19 cellular contexts compared by ENCODE assay signal in the genomic region with DNA sequence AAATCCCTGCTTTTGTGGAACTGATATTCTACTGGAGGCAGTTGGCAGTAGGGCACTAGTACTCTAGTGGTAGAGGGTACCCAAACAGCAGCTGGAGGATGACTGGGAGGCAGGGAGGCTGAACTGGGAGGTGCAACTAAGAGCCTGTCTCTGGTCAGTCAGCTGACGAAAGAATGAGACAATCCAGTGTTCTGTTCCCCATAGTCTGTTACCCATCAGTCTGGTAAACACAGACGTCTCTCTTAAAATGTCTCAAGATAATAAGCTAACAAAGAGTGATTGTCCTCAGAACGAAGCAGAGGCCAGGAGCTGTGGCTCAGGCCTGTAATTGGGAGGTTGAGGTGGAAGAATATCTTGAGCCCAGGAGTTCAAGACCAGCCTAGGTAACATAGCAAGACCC. TPM values are rescaled to one million over a fixed set of nuclear protein-coding genes. Genes with fewer than 3 reads are reported as not detected.
DNase-seq lines count a peak whose midpoint lies in the region; ATAC-seq and TF ChIP-seq lines count a peak whose summit lies in the region.
"Had no signal": no experiment of that assay in that cellular context is flagged by ENCODE, and none has a peak within 500 bp of the region (broad histone marks: within the 10 kb centered on the region; RNA-seq: fewer than 3 reads in every experiment).

No MANE protein-coding gene starts in this region.

- H2BK120ac ChIP-seq in trophoblast cell (ENCODE audit: insufficient read depth, low read length, poor library complexity) = peak overlapping the region; percentile 59

- no peak overlapping the region for H3K14ac ChIP-seq in trophoblast cell (ENCODE audit: low read length)

- ATAC-seq in stimulated activated naive CD8-positive, alpha-beta T cell treated with anti-CD3 and anti-CD28 coated beads, Interleukin-15, amount 100 ng/mL, for 72 hours = no peak
- ATAC-seq in stimulated activated naive CD8-positive, alpha-beta T cell treated with anti-CD3 and anti-CD28 coated beads, Interleukin-15, Interleukin-2, amounts not matched to agents 100 U/mL and 50 U/mL, for 24 hours = no peak
- ATAC-seq: GM23338, K562, PC-3 had no signal

- H3K79me2 ChIP-seq in trophoblast cell (ENCODE audit: control insufficient read depth, insufficient read depth, low read length, poor library complexity) (no peaks in the 10 kb centered on the region), OCI-LY7 (ENCODE audit: insufficient read depth, low read depth, low read length) (peaks cover 17% of the 10 kb centered on the region; the same call in 1 of the 2 replicates)

- no peak overlapping the region for H3K4me2 ChIP-seq in trophoblast cell (ENCODE audit: low read length)
- H3K4me2 ChIP-seq in OCI-LY7 (ENCODE audit: low read length) = no peak overlapping the region
- H3K4me2 ChIP-seq: GM23338 had no signal

- H3K4me3 Mint-ChIP-seq in stimulated activated naive CD8-positive, alpha-beta T cell treated with anti-CD3 and anti-CD28 coated beads, Interleukin-15, amount 100 ng/mL, for 72 hours = no peak overlapping the region
- H3K4me3 Mint-ChIP-seq: GM23338 had no signal

- BruUV-seq in OCI-LY7 (replicated peaks; lab: Mats Ljungman, UMichigan) = no TSS peak

- H3K9me3 ChIP-seq in trophoblast cell (ENCODE audit: insufficient read depth, low read depth, low read length) (no peaks in the 10 kb centered on the region), OCI-LY7 (ENCODE audit: low read length) (no peaks in the 10 kb centered on the region)
- H3K9me3 ChIP-seq: Caco-2 had no signal

- POLR2A ChIA-PET in OCI-LY7 (lab: Charles Lee) (interaction anchor here (0.6 kb wide), 2 partner anchors 13 to 21 kb away, joined by 3 to 6 read pairs; no protein-coding TSS in a partner anchor), GM10248 (lab: Yijun Ruan, JAX) (no interaction called here)

- peak overlapping the region; percentile 28 for H4K8ac ChIP-seq in trophoblast cell (ENCODE audit: low read depth, low read length)

- H2BK12ac ChIP-seq in trophoblast cell (ENCODE audit: low read length) = peak overlapping the region; percentile 56

- H3K27me3 ChIP-seq in trophoblast cell (ENCODE audit: insufficient read depth, low read length) = no peaks in the 10 kb centered on the region

- H3K9me2 ChIP-seq in OCI-LY7 (ENCODE audit: insufficient read depth, low read length) = no peaks in the 10 kb centered on the region

- no peak overlapping the region for H3K9ac ChIP-seq in trophoblast cell (ENCODE audit: low read length)

- peak overlapping the region; percentile 93 for H3K27ac ChIP-seq in trophoblast cell (ENCODE audit: low read depth, low read length)
- no peak overlapping the region for H3K27ac ChIP-seq in OCI-LY7 (ENCODE audit: low read depth, low read length, poor library complexity, severe bottlenecking)
- H3K27ac ChIP-seq: 22Rv1 had no signal

- peak overlapping the region; percentile 29 for H2BK5ac ChIP-seq in trophoblast cell (ENCODE audit: low read depth, low read length, poor library complexity)

- peak overlapping the region; percentile 69 for H3K18ac ChIP-seq in trophoblast cell (ENCODE audit: low read length)

- no CpG with 5 or more reads among the region's 3 CpGs for WGBS in trophoblast cell (ENCODE audit: extremely low coverage, insufficient coverage, insufficient read length)

- peaks cover 28 to 31% of the 10 kb centered on the region in 2 experiments for H3K4me1 ChIP-seq in trophoblast cell (ENCODE audit: control insufficient read depth in 1 of 2, insufficient read depth in 2 of 2, low read length in 2 of 2)
- no peaks in the 10 kb centered on the region for H3K4me1 ChIP-seq in OCI-LY7 (ENCODE audit: insufficient read depth, low read length, poor library complexity, severe bottlenecking)
- H3K4me1 ChIP-seq: Caco-2 had no signal

- intact Hi-C loops in OCI-LY7 (cut with micrococcal nuclease; ENCODE audit: unreplicated experiment) = no loop called here

- H3K4me1 Mint-ChIP-seq in stimulated activated naive CD8-positive, alpha-beta T cell treated with anti-CD3 and anti-CD28 coated beads, Interleukin-15, amount 100 ng/mL, for 72 hours = peaks cover 10% of the 10 kb centered on the region

- H3K27me3 Mint-ChIP-seq in stimulated activated naive CD8-positive, alpha-beta T cell treated with anti-CD3 and anti-CD28 coated beads, Interleukin-15, amount 100 ng/mL, for 72 hours = no peaks in the 10 kb centered on the region

- DNase-seq in stimulated activated naive CD8-positive, alpha-beta T cell treated with anti-CD3 and anti-CD28 coated beads, Interleukin-15, amount 100 ng/mL, for 72 hours = no peak
- DNase-seq in stimulated activated naive CD8-positive, alpha-beta T cell treated with anti-CD3 and anti-CD28 coated beads, Interleukin-15, Interleukin-2, amounts not matched to agents 100 U/mL and 50 U/mL, for 24 hours = no peak
- peak; percentile 14 for DNase-seq in fibroblast of villous mesenchyme (ENCODE audit: low read depth)
- DNase-seq in trophoblast cell = no peak
- DNase-seq in activated CD4-positive, alpha-beta T cell treated with anti-CD3 and anti-CD28 coated beads for 48 hours = no peak
- DNase-seq in OCI-LY7 (ENCODE audit: low spot score) = no peak
- DNase-seq in inferior parietal cortex (ENCODE audit: extremely low spot score) = no peak
- DNase-seq in GM10248 (ENCODE audit: extremely low spot score) = no peak
- DNase-seq: Caco-2; NCI-H1436 treated with DMSO at 0.1 percent for 48 hours; NCI-H2081; NCI-H2227 treated with DMSO at 0.1 percent for 48 hours; NCI-H524 treated with DMSO at 0.1 percent for 48 hours; NK-92 treated with Interleukin-12 subunit alpha and Interleukin-12 subunit beta, amount 100 ng/mL, for 24 hours; PC-3 had no signal

- no peak for TF ChIP-seq CTCF in fibroblast of villous mesenchyme (IDR thresholded peaks at IDR 0.05; ENCODE audit: insufficient read depth, low read depth, low read length)
- TF ChIP-seq CTCF in OCI-LY7 (conservative IDR thresholded peaks at IDR 0.05; ENCODE audit: low read length) = no peak
- TF ChIP-seq CTCF in GM10248 (IDR thresholded peaks at IDR 0.05; ENCODE audit: control extremely low read depth, extremely low read depth, low read depth, missing control alignments) = no peak

- no peak overlapping the region for H3K4ac ChIP-seq in trophoblast cell (ENCODE audit: low read depth, low read length)

- peak overlapping the region; percentile 68 for H4K91ac ChIP-seq in trophoblast cell (ENCODE audit: low read depth, low read length)

- peaks cover 19% of the 10 kb centered on the region for H3K79me1 ChIP-seq in trophoblast cell (ENCODE audit: low read length)

- no peak overlapping the region for H3K23ac ChIP-seq in trophoblast cell (ENCODE audit: low read length)

- no peak overlapping the region for H4K12ac ChIP-seq in trophoblast cell (ENCODE audit: low read depth, low read length)

- CTCF ChIA-PET in OCI-LY7 (lab: Charles Lee; ENCODE audit: unreplicated experiment) = no interaction called here
- CTCF ChIA-PET in GM10248 (lab: Yijun Ruan, JAX) = interaction anchor here (1.0 to 8.0 kb wide), 4 partner anchors 20 to 112 kb away, joined by 3 to 32 read pairs (median 5); no protein-coding TSS in a partner anchor

- no peaks in the 10 kb centered on the region for H3K9me3 Mint-ChIP-seq in stimulated activated naive CD8-positive, alpha-beta T cell treated with anti-CD3 and anti-CD28 coated beads, Interleukin-15, amount 100 ng/mL, for 72 hours
- H3K9me3 Mint-ChIP-seq: GM23338 had no signal

- H3K4me3 ChIP-seq in fibroblast of villous mesenchyme (ENCODE audit: low read depth, low read length) = no peak overlapping the region
- H3K4me3 ChIP-seq in trophoblast cell (ENCODE audit: low read depth, low read length) = no peak overlapping the region
- H3K4me3 ChIP-seq in OCI-LY7 (ENCODE audit: low read depth, low read length, poor library complexity, severe bottlenecking) = no peak overlapping the region
- H3K4me3 ChIP-seq: GM23338, K562 had no signal

- no peak overlapping the region for H2AK5ac ChIP-seq in trophoblast cell (ENCODE audit: low read length)

- H2AFZ ChIP-seq in trophoblast cell (ENCODE audit: insufficient read depth, low read length, poor library complexity) = no peak overlapping the region
- no peak overlapping the region for H2AFZ ChIP-seq in OCI-LY7 (ENCODE audit: low read length)
- H2AFZ ChIP-seq: GM23338 had no signal

- H3K36me3 ChIP-seq in trophoblast cell (ENCODE audit: control insufficient read depth in 1 of 2, insufficient read depth in 2 of 2, low read length in 2 of 2) (peaks cover 9 to 16% of the 10 kb centered on the region in 2 experiments), OCI-LY7 (ENCODE audit: insufficient read depth, low read length) (peaks cover 92% of the 10 kb centered on the region)

- H3K27ac Mint-ChIP-seq in stimulated activated naive CD8-positive, alpha-beta T cell treated with anti-CD3 and anti-CD28 coated beads, Interleukin-15, amount 100 ng/mL, for 72 hours = peak overlapping the region; percentile 14 to 76
- H3K27ac Mint-ChIP-seq: GM23338 had no signal

- peaks cover 5% of the 10 kb centered on the region for H4K20me1 ChIP-seq in OCI-LY7 (ENCODE audit: insufficient read depth, low read length)

RNA-seq across cellular contexts. Expression of gene TFAP2E, which starts 30.4 kb away (rescaled TPM):
- under 0.01 and 0.32 TPM in 2 replicates for total RNA-seq in fibroblast of villous mesenchyme
- 3.7 and 4.0 TPM in 2 replicates for polyA plus RNA-seq in trophoblast cell (2013)
- 1.1 and 1.3 TPM in 2 replicates for total RNA-seq in OCI-LY7 (2014; rRNA removed; shearing (Covaris generic))
- 1.2 and 1.4 TPM in 2 replicates for total RNA-seq in OCI-LY7 (2022)
- total RNA-seq: G401 had no signal

RNA-seq across cellular contexts. Expression of gene PSMB2, which starts 37.9 kb away (rescaled TPM):
- total RNA-seq in fibroblast of villous mesenchyme (20.6 and 21.2 TPM in 2 replicates), OCI-LY7 (2022) (86.3 and 92.3 TPM in 2 replicates)
- polyA plus RNA-seq in trophoblast cell (2013) = 186 and 201 TPM in 2 replicates
- 22.0 and 28.7 TPM in 2 replicates for total RNA-seq in OCI-LY7 (2014; rRNA removed; shearing (Covaris generic))

RNA-seq across cellular contexts. Expression of gene NCDN, which starts 45.9 kb away (rescaled TPM):
- 21.6 and 27.4 TPM in 2 replicates for total RNA-seq in fibroblast of villous mesenchyme
- polyA plus RNA-seq in trophoblast cell (2013) = 9.3 and 9.4 TPM in 2 replicates
- 16.5 and 22.2 TPM in 2 replicates for total RNA-seq in OCI-LY7 (2014; rRNA removed; shearing (Covaris generic))
- total RNA-seq in OCI-LY7 (2022) = 25.8 and 30.1 TPM in 2 replicates

RNA-seq across cellular contexts. Expression of gene KIAA0319L, which starts 46.3 kb away (rescaled TPM):
- 45.1 and 63.0 TPM in 2 replicates for total RNA-seq in fibroblast of villous mesenchyme
- polyA plus RNA-seq in trophoblast cell (2013) = 30.4 and 30.6 TPM in 2 replicates
- 23.1 and 25.3 TPM in 2 replicates for total RNA-seq in OCI-LY7 (2014; rRNA removed; shearing (Covaris generic))
- 44.9 and 47.4 TPM in 2 replicates for total RNA-seq in OCI-LY7 (2022)
